Comparison of ENCODE assay signal across 21 cellular contexts in genomic region chr11:38456371-38456770, GRCh38.
"Had no signal": no experiment of that assay in that cellular context is flagged by ENCODE, and none has a peak within 500 bp of the region (broad histone marks: within the 10 kb centered on the region; RNA-seq: fewer than 3 reads in every experiment).

No MANE protein-coding gene starts in this region.

- H3K36me3 Mint-ChIP-seq: activated CD4-positive, alpha-beta memory T cell treated with anti-CD3 and anti-CD28 coated beads for 36 hours; activated naive CD8-positive, alpha-beta T cell had no signal

- DNase-seq: activated CD4-positive, alpha-beta memory T cell treated with anti-CD3 and anti-CD28 coated beads for 36 hours; activated CD4-positive, alpha-beta T cell treated with anti-CD3 and anti-CD28 coated beads, Interleukin-2, amount 10 ng/mL, durations not matched to agents 7 days and 5 days; activated CD4-positive, CD25-positive, alpha-beta regulatory T cell; activated CD8-positive, alpha-beta memory T cell treated with anti-CD3 and anti-CD28 coated beads for 24 hours; activated effector memory CD4-positive, alpha-beta T cell treated with anti-CD3 and anti-CD28 coated beads, Interleukin-2, amount 50 U/mL, for 16 hours; activated naive CD4-positive, alpha-beta T cell treated with anti-CD3 and anti-CD28 coated beads for 36 hours; activated T-cell treated with anti-CD3 and anti-CD28 coated beads, Interleukin-2, amount 50 U/mL, for 4 hours; amygdala; KG1; MM.1S; NCI-H1105 treated with DMSO at 0.1 percent for 48 hours; NCI-H1436 treated with DMSO at 0.1 percent for 48 hours; NCI-H187; NCI-H2081; NCI-H510A treated with DMSO at 0.1 percent for 48 hours; SIG-M5; T-helper 1 cell had no signal

- H3K4me3 ChIP-seq: SK-N-MC had no signal

- H3K4me1 Mint-ChIP-seq: activated CD4-positive, alpha-beta T cell treated with anti-CD3 and anti-CD28 coated beads, Interleukin-2, amount 10 ng/mL, durations not matched to agents 7 days and 5 days; central memory CD8-positive, alpha-beta T cell had no signal

- H3K27ac ChIP-seq: SK-N-MC, VCaP had no signal

- H3K27me3 Mint-ChIP-seq: activated CD4-positive, alpha-beta memory T cell treated with anti-CD3 and anti-CD28 coated beads for 36 hours; activated CD4-positive, alpha-beta T cell treated with anti-CD3 and anti-CD28 coated beads, Interleukin-2, amount 10 ng/mL, durations not matched to agents 7 days and 5 days; activated naive CD8-positive, alpha-beta T cell; central memory CD8-positive, alpha-beta T cell had no signal

- ATAC-seq: activated T-cell treated with anti-CD3 and anti-CD28 coated beads, Interleukin-2, amount 50 U/mL, for 4 hours had no signal

- H3K4me3 Mint-ChIP-seq: activated CD4-positive, alpha-beta memory T cell treated with anti-CD3 and anti-CD28 coated beads for 36 hours; activated CD4-positive, alpha-beta T cell treated with anti-CD3 and anti-CD28 coated beads, Interleukin-2, amount 10 ng/mL, durations not matched to agents 7 days and 5 days; activated naive CD4-positive, alpha-beta T cell treated with anti-CD3 and anti-CD28 coated beads for 36 hours; activated naive CD8-positive, alpha-beta T cell; activated T-cell treated with anti-CD3 and anti-CD28 coated beads, Interleukin-2, amount 50 U/mL, for 4 hours; central memory CD8-positive, alpha-beta T cell had no signal

- H3K27ac Mint-ChIP-seq: activated CD4-positive, alpha-beta memory T cell treated with anti-CD3 and anti-CD28 coated beads for 36 hours; activated CD4-positive, alpha-beta T cell treated with anti-CD3 and anti-CD28 coated beads, Interleukin-2, amount 10 ng/mL, durations not matched to agents 7 days and 5 days; activated naive CD4-positive, alpha-beta T cell treated with anti-CD3 and anti-CD28 coated beads for 36 hours; activated naive CD8-positive, alpha-beta T cell had no signal
